ENCODE assay signal across 7 cellular contexts in the genomic region with DNA sequence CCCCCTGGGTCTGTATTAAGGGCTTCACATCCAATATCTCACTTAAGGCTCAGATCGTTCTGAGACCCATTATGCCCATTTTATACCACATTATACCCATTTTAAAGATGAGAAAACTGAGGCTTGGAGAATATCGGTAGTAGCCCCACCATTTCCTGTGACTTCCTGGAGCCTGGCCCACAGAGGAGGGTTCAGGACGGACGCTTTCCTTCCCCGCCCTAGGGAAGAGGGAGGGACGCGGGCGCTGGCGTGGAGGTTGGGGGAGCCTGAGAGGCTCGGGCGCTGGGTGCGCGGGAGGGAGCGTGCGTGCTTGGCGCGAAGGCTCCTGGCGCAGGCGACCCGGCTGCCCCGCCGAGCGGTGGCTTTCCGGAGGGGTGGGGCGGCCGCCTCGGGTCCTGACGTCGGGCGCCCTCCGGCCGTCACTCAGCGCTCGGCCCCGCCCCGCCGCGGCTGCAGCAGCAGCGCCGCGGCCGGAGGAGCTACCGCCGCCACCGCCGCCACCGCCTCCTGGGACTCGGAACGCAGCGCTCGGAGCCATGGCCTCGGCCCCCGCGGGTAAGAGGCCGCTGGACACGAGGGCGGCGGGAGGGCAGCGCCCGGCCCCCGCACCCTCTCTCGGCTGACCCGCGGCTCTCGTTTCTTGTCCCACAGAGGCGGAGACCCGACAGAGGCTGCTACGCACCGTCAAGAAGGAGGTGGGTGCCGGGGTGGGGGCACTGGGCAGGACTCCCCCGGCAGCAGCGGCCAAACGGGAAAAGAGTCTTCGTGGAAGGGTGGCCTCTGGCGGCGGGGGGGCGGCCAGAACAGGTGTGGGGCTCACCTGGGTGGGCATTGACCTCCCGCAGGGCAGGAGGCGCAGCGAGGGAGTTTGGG. TPM values are rescaled to one million over a fixed set of nuclear protein-coding genes. Genes with fewer than 3 reads are reported as not detected.
DNase-seq lines count a peak whose midpoint lies in the region; ATAC-seq, FAIRE-seq and TF ChIP-seq lines count a peak whose summit lies in the region.

A gene with protein sequence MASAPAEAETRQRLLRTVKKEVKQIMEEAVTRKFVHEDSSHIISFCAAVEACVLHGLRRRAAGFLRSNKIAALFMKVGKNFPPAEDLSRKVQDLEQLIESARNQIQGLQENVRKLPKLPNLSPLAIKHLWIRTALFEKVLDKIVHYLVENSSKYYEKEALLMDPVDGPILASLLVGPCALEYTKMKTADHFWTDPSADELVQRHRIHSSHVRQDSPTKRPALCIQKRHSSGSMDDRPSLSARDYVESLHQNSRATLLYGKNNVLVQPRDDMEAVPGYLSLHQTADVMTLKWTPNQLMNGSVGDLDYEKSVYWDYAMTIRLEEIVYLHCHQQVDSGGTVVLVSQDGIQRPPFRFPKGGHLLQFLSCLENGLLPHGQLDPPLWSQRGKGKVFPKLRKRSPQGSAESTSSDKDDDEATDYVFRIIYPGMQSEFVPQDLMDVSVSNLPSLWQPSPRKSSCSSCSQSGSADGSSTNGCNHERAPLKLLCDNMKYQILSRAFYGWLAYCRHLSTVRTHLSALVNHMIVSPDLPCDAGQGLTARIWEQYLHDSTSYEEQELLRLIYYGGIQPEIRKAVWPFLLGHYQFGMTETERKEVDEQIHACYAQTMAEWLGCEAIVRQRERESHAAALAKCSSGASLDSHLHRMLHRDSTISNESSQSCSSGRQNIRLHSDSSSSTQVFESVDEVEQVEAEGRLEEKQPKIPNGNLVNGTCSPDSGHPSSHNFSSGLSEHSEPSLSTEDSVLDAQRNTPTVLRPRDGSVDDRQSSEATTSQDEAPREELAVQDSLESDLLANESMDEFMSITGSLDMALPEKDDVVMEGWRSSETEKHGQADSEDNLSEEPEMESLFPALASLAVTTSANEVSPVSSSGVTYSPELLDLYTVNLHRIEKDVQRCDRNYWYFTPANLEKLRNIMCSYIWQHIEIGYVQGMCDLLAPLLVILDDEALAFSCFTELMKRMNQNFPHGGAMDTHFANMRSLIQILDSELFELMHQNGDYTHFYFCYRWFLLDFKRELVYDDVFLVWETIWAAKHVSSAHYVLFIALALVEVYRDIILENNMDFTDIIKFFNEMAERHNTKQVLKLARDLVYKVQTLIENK (plus strand): TSS at position 422 of the 873 bp plus-strand sequence. CDS start 115 bp downstream, at position 537.

- peak; percentile 52 for FAIRE-seq in GM18507 (lab: Jason Lieb, UNC)

- H3K27ac ChIP-seq in MM.1S (ENCODE audit: low read length) (no peak within 1 kb of the TSS), right cardiac atrium (ENCODE audit: low read length) (peak within 1 kb of the TSS; percentile 61), psoas muscle (no peak within 1 kb of the TSS), upper lobe of right lung (peak within 1 kb of the TSS; percentile 60)

- H3K4me3 Mint-ChIP-seq in T-helper 1 cell treated with Interleukin-12 subunit alpha and Interleukin-12 subunit beta and Interleukin-4 antibody, amounts not matched to agents 30 μg/mL and 1 μg/mL, for 36 hours, result peak within 1 kb of the TSS; percentile 68

- no peaks in the 10 kb centered on the region for H3K36me3 ChIP-seq in MM.1S (replicated peaks; ENCODE audit: insufficient read depth, low read length)
- no peaks in the 10 kb centered on the region for H3K36me3 ChIP-seq in psoas muscle (ENCODE audit: insufficient read depth in 1 of 2, low read depth in 1 of 2)
- H3K36me3 ChIP-seq in upper lobe of right lung, result no peaks in the 10 kb centered on the region

- peak within 1 kb of the TSS; percentile 96 for H3K4me2 ChIP-seq in MM.1S (ENCODE audit: low read depth, low read length)

- H3K27me3 ChIP-seq in MM.1S (replicated peaks; ENCODE audit: insufficient read depth, low read length) (peaks cover 41% of the 10 kb centered on the region), right cardiac atrium (ENCODE audit: control insufficient read depth, insufficient read depth) (no peaks in the 10 kb centered on the region), psoas muscle (ENCODE audit: insufficient read depth in 3 of 3, low read length in 2 of 3) (peaks cover 0 to 5% (median 0%) of the 10 kb centered on the region in 3 donors), upper lobe of right lung (no peaks in the 10 kb centered on the region)

- peaks cover 17% of the 10 kb centered on the region for H3K4me1 Mint-ChIP-seq in T-helper 1 cell treated with Interleukin-12 subunit alpha and Interleukin-12 subunit beta and Interleukin-4 antibody, amounts not matched to agents 30 μg/mL and 1 μg/mL, for 36 hours (ENCODE audit: low read depth)

- H3K27me3 Mint-ChIP-seq in T-helper 1 cell treated with Interleukin-12 subunit alpha and Interleukin-12 subunit beta and Interleukin-4 antibody, amounts not matched to agents 30 μg/mL and 1 μg/mL, for 36 hours (ENCODE audit: low read depth), result peaks cover 13% of the 10 kb centered on the region

- H3K27ac Mint-ChIP-seq in T-helper 1 cell treated with Interleukin-12 subunit alpha and Interleukin-12 subunit beta and Interleukin-4 antibody, amounts not matched to agents 30 μg/mL and 1 μg/mL, for 36 hours, result peak within 1 kb of the TSS; percentile 11

- H3K9me2 ChIP-seq in MM.1S (replicated peaks; ENCODE audit: insufficient read depth, low read length), result no peaks in the 10 kb centered on the region

- TF ChIP-seq CTCF in MM.1S (IDR thresholded peaks at IDR 0.05; ENCODE audit: low read length) (no peak), psoas muscle (IDR thresholded peaks at IDR 0.05) (no peak), upper lobe of right lung (IDR thresholded peaks at IDR 0.05) (no peak)

- peak; percentile 90 to 91 for ATAC-seq in right cardiac atrium
- peak; percentile 85 to 92 (median 89) for ATAC-seq in psoas muscle
- peak; percentile 96 for ATAC-seq in upper lobe of right lung

- H3K9ac ChIP-seq in MM.1S (ENCODE audit: low read length), result peak within 1 kb of the TSS; percentile 39; the same call in 1 of the 2 replicates

- intact Hi-C loops in right cardiac atrium (cut with DNase I), result loop anchor here in 1 of 4 donors (5.0 kb wide), 1 partner anchor 41 kb away; no protein-coding TSS in a partner anchor
- intact Hi-C loops in psoas muscle (cut with DNase I), result no loop called here
- intact Hi-C loops in upper lobe of right lung (cut with DNase I), result no loop called here

- no peaks in the 10 kb centered on the region for H3K9me3 Mint-ChIP-seq in T-helper 1 cell treated with Interleukin-12 subunit alpha and Interleukin-12 subunit beta and Interleukin-4 antibody, amounts not matched to agents 30 μg/mL and 1 μg/mL, for 36 hours

- H3K4me1 ChIP-seq in MM.1S (ENCODE audit: low read length) (no peaks in the 10 kb centered on the region), right cardiac atrium (ENCODE audit: control insufficient read depth, insufficient read depth, low read length) (peaks cover 19% of the 10 kb centered on the region), psoas muscle (no peaks in the 10 kb centered on the region), upper lobe of right lung (peaks cover 3% of the 10 kb centered on the region)

- H3K79me2 ChIP-seq in MM.1S (ENCODE audit: low read length), result no peaks in the 10 kb centered on the region

- DNase-seq in GM18507 (ENCODE audit: extremely low spot score, insufficient read length, low read depth) (peak; percentile 84), MM.1S (peak; percentile 85), amygdala (lab: John Stamatoyannopoulos, UW) (peak in 43 of 56 donors; percentile 15 to 81 (median 46)), right cardiac atrium (peak; percentile 87 to 95 (median 95)), psoas muscle (peak; percentile 80 to 83), upper lobe of right lung (peak; percentile 92)

- peak within 1 kb of the TSS; percentile 65 for H3K4me3 ChIP-seq in MM.1S (ENCODE audit: low read length)
- peak within 1 kb of the TSS; percentile 77 for H3K4me3 ChIP-seq in right cardiac atrium (ENCODE audit: low read length)
- peak within 1 kb of the TSS; percentile 57 for H3K4me3 ChIP-seq in psoas muscle
- peak within 1 kb of the TSS; percentile 70 for H3K4me3 ChIP-seq in upper lobe of right lung

- H3K9me3 ChIP-seq in MM.1S (replicated peaks; ENCODE audit: insufficient read depth, low read length) (no peaks in the 10 kb centered on the region), right cardiac atrium (ENCODE audit: control insufficient read depth, low read length) (no peaks in the 10 kb centered on the region), psoas muscle (no peaks in the 10 kb centered on the region), upper lobe of right lung (no peaks in the 10 kb centered on the region)

- H2AFZ ChIP-seq in MM.1S (ENCODE audit: low read length), result peak within 1 kb of the TSS; percentile 97

- 3% methylated on average over 80 of the region's 80 CpGs for WGBS in right cardiac atrium
- WGBS in psoas muscle, 3 donors, result 2 to 3% (median 2%) methylated on average over 48 to 80 of the region's 80 CpGs

- H4K20me1 ChIP-seq in MM.1S (ENCODE audit: insufficient read depth, low read length), result no peaks in the 10 kb centered on the region

- H3F3A ChIP-seq in MM.1S (ENCODE audit: insufficient read depth, low read length), result 0 out of 2 replicates have a peak, but pooled peaks cover 5% of the 10 kb centered on the region

- H3K36me3 Mint-ChIP-seq in T-helper 1 cell treated with Interleukin-12 subunit alpha and Interleukin-12 subunit beta and Interleukin-4 antibody, amounts not matched to agents 30 μg/mL and 1 μg/mL, for 36 hours (ENCODE audit: low read depth), result no peaks in the 10 kb centered on the region

RNA-seq across cellular contexts. Expression of the gene that starts here (rescaled TPM):
- 10 to 100 TPM; 16.0 to 47.5 (median 36.7) TPM for total RNA-seq in right cardiac atrium
- 15.0 TPM for polyA plus RNA-seq in right cardiac atrium
- under 1 TPM; 0.32 to 0.98 (median 0.62) TPM for total RNA-seq in psoas muscle
- under 1 TPM; 0.03 to 0.11 (median 0.09) TPM for polyA plus RNA-seq in psoas muscle
- 3.8 TPM for total RNA-seq in upper lobe of right lung

Comparison
In these comparisons a context has a peak if more than half of its experiments do, and no peak if none do; other contexts are left out.
1. RNA of the gene that starts here (polyA plus RNA-seq): 15.0 TPM in right cardiac atrium (single experiment); 0.03 to 0.11 TPM in psoas muscle; every median in the first group is over 10 times any median in the second.
2. Peak in DNase-seq, ATAC-seq and H3K4me3 ChIP-seq in psoas muscle; RNA of the gene not detected or under 1 TPM.
3. H3K27ac ChIP-seq: peak in right cardiac atrium (single experiment) and upper lobe of right lung (single experiment); none in MM.1S (single experiment) and psoas muscle (single experiment).
4. Peak in every context shown above with its lines, with median percentiles within 50 percentile points of each other: DNase-seq, H3K4me3 ChIP-seq and ATAC-seq.